ENCODE assay signal across 8 cellular contexts in the genomic region with DNA sequence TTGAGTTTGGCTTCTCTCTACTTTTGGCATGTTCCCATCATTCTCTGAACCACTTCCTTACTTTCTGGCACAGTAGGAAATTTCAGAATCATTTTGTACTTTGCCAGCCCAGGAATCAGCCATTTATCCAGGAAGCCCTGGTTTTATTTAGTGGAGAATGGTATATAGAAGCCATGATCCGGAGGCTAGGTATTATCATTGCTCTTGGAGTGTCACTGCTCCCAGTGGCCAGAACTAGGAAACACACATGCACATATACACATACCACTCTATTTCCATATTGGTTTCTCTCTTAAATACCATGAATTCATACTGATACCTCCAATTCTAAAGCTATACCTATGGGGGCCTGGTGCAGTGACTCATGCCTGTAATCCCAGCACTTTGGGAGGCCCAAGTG. TPM values are rescaled to one million over a fixed set of nuclear protein-coding genes. Genes with fewer than 3 reads are reported as not detected.
DNase-seq lines count a peak whose midpoint lies in the region; ATAC-seq, FAIRE-seq and TF ChIP-seq lines count a peak whose summit lies in the region.

No MANE protein-coding gene starts in this region.

- no peak overlapping the region for H3K27ac ChIP-seq in DOHH2 (ENCODE audit: low read depth, low read length)
- no peak overlapping the region for H3K27ac ChIP-seq in H1 (ENCODE audit: low read depth, low read length)
- H3K27ac ChIP-seq in tibial nerve = no peak overlapping the region
- H3K27ac ChIP-seq in mesendoderm (ENCODE audit: low read depth, low read length) = no peak overlapping the region

- no peak for FAIRE-seq in H1 (lab: Jason Lieb, UNC)

- POLR2A ChIA-PET in H1 (lab: Charles Lee; ENCODE audit: partially characterized antibody) = no interaction called here

- no peak overlapping the region for H2BK12ac ChIP-seq in H1 (ENCODE audit: low read depth, low read length)

- no peak overlapping the region for H4K8ac ChIP-seq in H1 (ENCODE audit: extremely low read depth, insufficient read depth, low read length)
- H4K8ac ChIP-seq in mesendoderm (ENCODE audit: low read depth, low read length) = no peak overlapping the region

- H3K23me2 ChIP-seq in H1 (ENCODE audit: low read depth, low read length) = no peaks in the 10 kb centered on the region

- no peak overlapping the region for H3K56ac ChIP-seq in H1 (replicated peaks; ENCODE audit: insufficient read length, low read depth, low read length)
- H3K56ac ChIP-seq in mesendoderm (ENCODE audit: low read length) = no peak overlapping the region

- H2AK5ac ChIP-seq in H1 (ENCODE audit: low read depth, low read length) (no peak overlapping the region), mesendoderm (ENCODE audit: low read length) (no peak overlapping the region)

- TF ChIP-seq POLR2A in H1 (IDR thresholded peaks at IDR 0.05; ENCODE audit: control extremely low read depth in 1 of 2, low read depth in 2 of 2, low read length in 2 of 2) (no peak), tibial nerve (IDR thresholded peaks at IDR 0.05) (no peak)

- H3K4me3 ChIP-seq in DOHH2 (ENCODE audit: low read length) (no peak overlapping the region), Loucy (ENCODE audit: low read length, poor library complexity, severe bottlenecking) (no peak overlapping the region), H1 (ENCODE audit: extremely low read depth in 1 of 4, insufficient read depth in 2 of 4, low read depth in 3 of 4, low read length in 4 of 4) (no peak overlapping the region), tibial nerve (no peak overlapping the region), mesendoderm (ENCODE audit: low read length) (no peak overlapping the region)

- H2BK15ac ChIP-seq in H1 (ENCODE audit: low read length) = no peak overlapping the region
- H2BK15ac ChIP-seq in mesendoderm (replicated peaks; ENCODE audit: low read depth) = no peak overlapping the region

- H2AFZ ChIP-seq in Loucy (ENCODE audit: low read length) (no peak overlapping the region), H1 (ENCODE audit: low read length) (no peak overlapping the region)

- CTCF ChIA-PET in H1 (lab: Charles Lee; ENCODE audit: partially characterized antibody) = interaction anchor here (0.7 to 1.8 kb wide), 15 partner anchors 8 to 58 kb away, joined by 3 to 6 read pairs (median 4); partner anchors contain the start of gene ACTR1A

- no peak overlapping the region for H3K18ac ChIP-seq in H1 (ENCODE audit: extremely low read depth, low read length)
- H3K18ac ChIP-seq in mesendoderm (ENCODE audit: low read length) = no peak overlapping the region

- no peak overlapping the region for H3K4me2 ChIP-seq in DOHH2 (ENCODE audit: low read length)
- no peak overlapping the region for H3K4me2 ChIP-seq in Loucy (ENCODE audit: low read depth, low read length, poor library complexity, severe bottlenecking)
- H3K4me2 ChIP-seq in H1 (ENCODE audit: insufficient read depth in 1 of 2, low read depth in 2 of 2, low read length in 2 of 2) = no peak overlapping the region
- H3K4me2 ChIP-seq in mesendoderm (ENCODE audit: low read length) = no peak overlapping the region

- peak; percentile 56 for TF ChIP-seq CTCF in DOHH2 (IDR thresholded peaks at IDR 0.05; ENCODE audit: low read depth, low read length, poor library complexity, severe bottlenecking)
- peak; percentile 53 for TF ChIP-seq CTCF in Loucy (conservative IDR thresholded peaks at IDR 0.05; ENCODE audit: low read length)
- peak in 2 of 3 experiments; percentile 2 to 40; a peak in 2 of 4 replicates for TF ChIP-seq CTCF in H1 (IDR thresholded peaks at IDR 0.05; ENCODE audit: control extremely low read depth in 1 of 3, insufficient read depth in 1 of 3, low read depth in 1 of 3, low read length in 3 of 3)
- peak in 3 of 5 experiments; percentile 11 to 22 (median 11) for TF ChIP-seq CTCF in tibial nerve (IDR thresholded peaks at IDR 0.05)

- H3K9me3 ChIP-seq in DOHH2 (ENCODE audit: control insufficient read depth, insufficient read depth, low read length) (no peaks in the 10 kb centered on the region), Loucy (ENCODE audit: insufficient read depth, low read depth, low read length) (no peaks in the 10 kb centered on the region), H1 (ENCODE audit: insufficient read depth in 2 of 2, low read depth in 1 of 2, low read length in 1 of 2) (no peaks in the 10 kb centered on the region), tibial nerve (no peaks in the 10 kb centered on the region)

- peak; percentile 66 for ATAC-seq in GM19395 (IDR thresholded peaks at IDR 0.05; ENCODE audit: unreplicated experiment)
- ATAC-seq in GM18867 (IDR thresholded peaks at IDR 0.05; ENCODE audit: unreplicated experiment) = no peak

- H3K36me3 ChIP-seq in DOHH2 (ENCODE audit: control insufficient read depth, low read length) = no peaks in the 10 kb centered on the region
- H3K36me3 ChIP-seq in Loucy (ENCODE audit: insufficient read depth, low read length) = no peaks in the 10 kb centered on the region
- no peaks in the 10 kb centered on the region for H3K36me3 ChIP-seq in H1 (ENCODE audit: control insufficient read depth in 2 of 4, insufficient read depth in 4 of 4, low read length in 3 of 4)
- no peaks in the 10 kb centered on the region for H3K36me3 ChIP-seq in tibial nerve
- no peaks in the 10 kb centered on the region for H3K36me3 ChIP-seq in mesendoderm (ENCODE audit: control insufficient read depth, insufficient read depth, low read length)

- peak; percentile 19 to 28; a peak in 2 of 4 replicates for TF ChIP-seq RAD21 in H1 (IDR thresholded peaks at IDR 0.05 in 1 of 2, conservative IDR thresholded peaks at IDR 0.05 in 1 of 2; ENCODE audit: low read depth in 2 of 2, low read length in 2 of 2)

- no peaks in the 10 kb centered on the region for H3K79me2 ChIP-seq in DOHH2 (ENCODE audit: control insufficient read depth, low read length)
- H3K79me2 ChIP-seq in Loucy (ENCODE audit: insufficient read depth, low read length) = no peaks in the 10 kb centered on the region
- H3K79me2 ChIP-seq in H1 (ENCODE audit: control insufficient read depth in 1 of 2, insufficient read depth in 2 of 2, low read length in 2 of 2) = no peaks in the 10 kb centered on the region
- no peaks in the 10 kb centered on the region for H3K79me2 ChIP-seq in mesendoderm (ENCODE audit: control insufficient read depth, insufficient read depth, low read length)

- DNase-seq in H1 (ENCODE audit: low read depth in 1 of 2, low spot score in 2 of 2) (no peak), tibial nerve (ENCODE audit: low spot score in 2 of 2) (no peak), mesendoderm (no peak), SKM-1 treated with dmso at 0.1 percent for 144 hours (lab: John Stamatoyannopoulos, UW; ENCODE audit: unreplicated experiment) (no peak)

- TF ChIP-seq EP300 in H1 (IDR thresholded peaks at IDR 0.05; ENCODE audit: borderline replicate concordance in 1 of 2, low read depth in 2 of 2, low read length in 2 of 2) (no peak), tibial nerve (IDR thresholded peaks at IDR 0.05) (no peak)

- H3F3A ChIP-seq in DOHH2 (ENCODE audit: control insufficient read depth, insufficient read depth) (no peaks in the 10 kb centered on the region), Loucy (ENCODE audit: low read depth) (no peaks in the 10 kb centered on the region)

- H3K79me1 ChIP-seq in H1 (ENCODE audit: low read depth, low read length) (no peaks in the 10 kb centered on the region), mesendoderm (ENCODE audit: low read length) (no peaks in the 10 kb centered on the region)

- WGBS in H1 (ENCODE audit: extremely low coverage in 1 of 2, insufficient coverage in 1 of 2, insufficient read length in 1 of 2, insufficient replicate concordance in 2 of 2, low coverage in 1 of 2, low lambda C conversion rate in 2 of 2, missing lambda C conversion rate in 1 of 2), 2 experiments = 82% methylated on average over 1 of the region's 1 CpG; no CpG with 5 or more reads in 1 of the 2 experiments
- WGBS in tibial nerve, 2 donors = 68 to 82% methylated on average over 1 of the region's 1 CpG
- WGBS in mesendoderm (ENCODE audit: extremely low coverage, insufficient coverage, low lambda C conversion rate) = no CpG with 5 or more reads among the region's 1 CpG

- no peak overlapping the region for H3K14ac ChIP-seq in H1 (ENCODE audit: insufficient read length)

- no peak overlapping the region for H4K91ac ChIP-seq in H1 (replicated peaks; ENCODE audit: insufficient read length, low read length)

- H4K20me1 ChIP-seq in DOHH2 (ENCODE audit: control insufficient read depth, insufficient read depth, low read depth, low read length) (no peaks in the 10 kb centered on the region), Loucy (ENCODE audit: insufficient read depth, low read length, poor library complexity, severe bottlenecking) (no peaks in the 10 kb centered on the region), H1 (replicated peaks in 1 of 2; ENCODE audit: control insufficient read depth in 1 of 2, insufficient read depth in 2 of 2, low read length in 2 of 2) (no peaks in the 10 kb centered on the region)

- H3K9ac ChIP-seq in Loucy (ENCODE audit: low read depth, low read length, poor library complexity, severe bottlenecking) = no peak overlapping the region
- H3K9ac ChIP-seq in H1 (replicated peaks in 1 of 4; ENCODE audit: extremely low read depth in 1 of 4, low read depth in 3 of 4, low read length in 3 of 4) = no peak overlapping the region
- H3K9ac ChIP-seq in mesendoderm (ENCODE audit: low read length) = no peak overlapping the region

- H3K23ac ChIP-seq in H1 (ENCODE audit: insufficient read length) (no peak overlapping the region), mesendoderm (ENCODE audit: low read length) (no peak overlapping the region)

- H3K4ac ChIP-seq in H1 (replicated peaks; ENCODE audit: insufficient read length, low read depth, low read length) = no peak overlapping the region
- H3K4ac ChIP-seq in mesendoderm (ENCODE audit: low read depth, low read length) = no peak overlapping the region

- H3K27me3 ChIP-seq in DOHH2 (ENCODE audit: control insufficient read depth, low read length) (no peaks in the 10 kb centered on the region), Loucy (ENCODE audit: insufficient read depth, low read length, poor library complexity, severe bottlenecking) (no peaks in the 10 kb centered on the region), H1 (replicated peaks in 1 of 4; ENCODE audit: control insufficient read depth in 3 of 4, extremely low read depth in 1 of 4, insufficient read depth in 3 of 4, low read length in 3 of 4) (no peaks in the 10 kb centered on the region), tibial nerve (no peaks in the 10 kb centered on the region), mesendoderm (ENCODE audit: insufficient read depth, low read length, poor library complexity) (no peaks in the 10 kb centered on the region)

- H3K9me2 ChIP-seq in DOHH2 (replicated peaks; ENCODE audit: control insufficient read depth, low read length) (no peaks in the 10 kb centered on the region), Loucy (replicated peaks; ENCODE audit: low read depth, low read length) (no peaks in the 10 kb centered on the region)

- H2BK120ac ChIP-seq in H1 (replicated peaks; ENCODE audit: low read depth, low read length) (no peak overlapping the region), mesendoderm (ENCODE audit: low read depth, low read length) (no peak overlapping the region)

- H4K5ac ChIP-seq in H1 (ENCODE audit: insufficient read length, low read depth, low read length) (no peak overlapping the region), mesendoderm (ENCODE audit: low read length) (no peak overlapping the region)

- no peaks in the 10 kb centered on the region for H3K4me1 ChIP-seq in DOHH2 (ENCODE audit: control insufficient read depth, low read length)
- no peaks in the 10 kb centered on the region for H3K4me1 ChIP-seq in Loucy (ENCODE audit: insufficient read depth, low read length, poor library complexity, severe bottlenecking)
- no peaks in the 10 kb centered on the region for H3K4me1 ChIP-seq in H1 (replicated peaks in 1 of 4; ENCODE audit: control insufficient read depth in 3 of 4, insufficient read depth in 4 of 4, low read length in 3 of 4)
- H3K4me1 ChIP-seq in tibial nerve = peaks cover 0 to 8% (median 0%) of the 10 kb centered on the region in 4 donors
- no peaks in the 10 kb centered on the region for H3K4me1 ChIP-seq in mesendoderm (ENCODE audit: control insufficient read depth, low read depth, low read length)

- no peak overlapping the region for H2BK20ac ChIP-seq in H1 (ENCODE audit: low read length)

- H2BK5ac ChIP-seq in H1 (ENCODE audit: low read depth, low read length) (no peak overlapping the region), mesendoderm (ENCODE audit: low read length) (no peak overlapping the region)

RNA-seq across cellular contexts. Expression of gene SUFU, which starts 36.3 kb away (rescaled TPM):
- total RNA-seq in H1 (2021; fragmentation: NEBNext Ultra II Directional; extraction: Animal tissue kit (Norgen Biotek cat#: 25700)) = 9.4 and 10.8 TPM in 2 replicates
- polyA plus RNA-seq in H1 (2011; rRNA removed) = 7.0 and 7.1 TPM in 2 replicates
- polyA plus RNA-seq in H1 (2011; cell fraction: cytosol; rRNA removed) = 4.8 TPM
- 7.2 TPM for polyA plus RNA-seq in H1 (2011; cell fraction: nucleus; rRNA removed)
- polyA plus RNA-seq in H1 (2012, experiment 1 of 2) = 8.7 to 11.0 TPM (median 9.7 TPM) in 4 replicates
- polyA plus RNA-seq in H1 (2012, experiment 2 of 2) = 10.4 TPM
- polyA plus RNA-seq in H1 (2013, experiment 1 of 2) = 3.7 TPM
- polyA plus RNA-seq in H1 (2013, experiment 2 of 2) = 3.9 TPM
- polyA minus RNA-seq in H1 (2011; rRNA and poly(A)+ RNA removed) = 9.5 and 11.9 TPM in 2 replicates
- polyA minus RNA-seq in H1 (2011; cell fraction: cytosol; rRNA and poly(A)+ RNA removed) = 6.4 TPM
- polyA minus RNA-seq in H1 (2011; cell fraction: nucleus; rRNA and poly(A)+ RNA removed) = 7.4 TPM
- total RNA-seq in tibial nerve = 10 to 100 TPM in 3 of 4 donors, 1 to 10 TPM in 1; 9.8 to 17.1 (median 14.2) TPM
- polyA plus RNA-seq in mesendoderm (2013, experiment 1 of 2) = 5.3 TPM
- 4.8 TPM for polyA plus RNA-seq in mesendoderm (2013, experiment 2 of 2)

RNA-seq across cellular contexts. Expression of gene ACTR1A, which starts 37.5 kb away (rescaled TPM):
- total RNA-seq in H1 (2021; fragmentation: NEBNext Ultra II Directional; extraction: Animal tissue kit (Norgen Biotek cat#: 25700)) = 86.3 and 88.0 TPM in 2 replicates
- 78.6 and 79.7 TPM in 2 replicates for polyA plus RNA-seq in H1 (2011; rRNA removed)
- polyA plus RNA-seq in H1 (2011; cell fraction: cytosol; rRNA removed) = 82.7 TPM
- polyA plus RNA-seq in H1 (2011; cell fraction: nucleus; rRNA removed) = 137 TPM
- polyA plus RNA-seq in H1 (2012, experiment 1 of 2) = 70.2 to 86.1 TPM (median 80.4 TPM) in 4 replicates
- polyA plus RNA-seq in H1 (2012, experiment 2 of 2) = 89.0 TPM
- polyA plus RNA-seq in H1 (2013, experiment 1 of 2) = 46.5 TPM
- 47.5 TPM for polyA plus RNA-seq in H1 (2013, experiment 2 of 2)
- 141 and 153 TPM in 2 replicates for polyA minus RNA-seq in H1 (2011; rRNA and poly(A)+ RNA removed)
- 62.0 TPM for polyA minus RNA-seq in H1 (2011; cell fraction: cytosol; rRNA and poly(A)+ RNA removed)
- polyA minus RNA-seq in H1 (2011; cell fraction: nucleus; rRNA and poly(A)+ RNA removed) = 56.7 TPM
- total RNA-seq in tibial nerve = 100 to 1,000 TPM in 2 of 4 donors, 10 to 100 TPM in 2; 85.5 to 114 (median 105) TPM
- polyA plus RNA-seq in mesendoderm (2013, experiment 1 of 2) = 47.3 TPM
- polyA plus RNA-seq in mesendoderm (2013, experiment 2 of 2) = 49.0 TPM
